1 cellular context compared by ENCODE assay signal in genomic region chr14:89237923-89238529, GRCh38.
TF ChIP-seq lines count a peak whose summit lies in the region.

No MANE protein-coding gene starts in this region.

TF ChIP-seq in SK-N-SH treated with all-trans-retinoic acid at 6 μM for 48 hours, 23 proteins besides CTCF, POLR2A, EP300 and RAD21 (continued from another document):
- no peak for TF ChIP-seq CREB5 (CRISPR knock-in tag; IDR thresholded peaks at IDR 0.05; ENCODE audit: low read depth)
